Comparison of ENCODE assay signal across 1 cellular context in the genomic region with DNA sequence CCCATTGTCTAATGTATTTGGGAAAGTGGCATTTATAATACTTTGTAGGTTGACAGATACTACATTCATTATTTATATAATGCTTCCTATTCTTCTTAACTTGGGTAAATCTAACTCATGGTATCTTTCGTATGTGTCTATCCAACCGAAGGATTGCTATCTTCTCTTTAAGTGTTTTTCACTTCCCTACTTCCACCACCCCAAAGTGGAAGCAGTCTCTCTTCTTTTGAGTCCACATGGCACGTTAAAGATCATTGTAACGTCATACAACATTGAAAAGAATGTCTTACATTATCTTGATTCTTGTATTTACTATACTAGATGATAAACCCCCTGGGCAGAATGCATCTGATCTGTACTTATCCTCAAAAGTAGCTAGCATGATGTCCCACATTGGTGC.
TF ChIP-seq lines count a peak whose summit lies in the region.

No MANE protein-coding gene starts in this region.

TF ChIP-seq in HepG2, 621 proteins besides CTCF, POLR2A, EP300 and RAD21 (continued from another document):
- TF ChIP-seq, protein P1, sequence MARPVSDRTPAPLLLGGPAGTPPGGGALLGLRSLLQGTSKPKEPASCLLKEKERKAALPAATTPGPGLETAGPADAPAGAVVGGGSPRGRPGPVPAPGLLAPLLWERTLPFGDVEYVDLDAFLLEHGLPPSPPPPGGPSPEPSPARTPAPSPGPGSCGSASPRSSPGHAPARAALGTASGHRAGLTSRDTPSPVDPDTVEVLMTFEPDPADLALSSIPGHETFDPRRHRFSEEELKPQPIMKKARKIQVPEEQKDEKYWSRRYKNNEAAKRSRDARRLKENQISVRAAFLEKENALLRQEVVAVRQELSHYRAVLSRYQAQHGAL (CRISPR knock-in tag; IDR thresholded peaks at IDR 0.05; ENCODE audit: not compliant biosample characterization), result no peak
- TF ChIP-seq ZNF3 (CRISPR knock-in tag; IDR thresholded peaks at IDR 0.05) (no peak), ZFX (CRISPR knock-in tag; IDR thresholded peaks at IDR 0.05; ENCODE audit: low read depth) (no peak), ZNF567 (CRISPR knock-in tag; IDR thresholded peaks at IDR 0.05; ENCODE audit: borderline replicate concordance) (no peak), NR2F1 (CRISPR knock-in tag; IDR thresholded peaks at IDR 0.05) (no peak), ZC3H4 (CRISPR knock-in tag; IDR thresholded peaks at IDR 0.05; ENCODE audit: borderline replicate concordance) (no peak)
